ENCODE assay signal across 8 cellular contexts in genomic region chr4:92071587-92071986, GRCh38.
"Had no signal": no experiment of that assay in that cellular context is flagged by ENCODE, and none has a peak within 500 bp of the region (broad histone marks: within the 10 kb centered on the region; RNA-seq: fewer than 3 reads in every experiment).

No MANE protein-coding gene starts in this region.

- FAIRE-seq: HTR-8/SVneo had no signal

- H3K4me1 ChIP-seq: HAP-1 had no signal

- H3K9me3 ChIP-seq: HAP-1 had no signal

- H2AFZ ChIP-seq: GM23248 had no signal

- DNase-seq: GM23248, GOT3, H7, IMR-90, KBM-7 had no signal

- H3K4me3 ChIP-seq: GM23248, HAP-1 had no signal

- H3K27ac ChIP-seq: GM23248 had no signal

- H3K9ac ChIP-seq: GM23248 had no signal

- ATAC-seq: HCT116 had no signal

- H3K36me3 ChIP-seq: HAP-1 had no signal
